31 cellular contexts compared by ENCODE assay signal in the genomic region with DNA sequence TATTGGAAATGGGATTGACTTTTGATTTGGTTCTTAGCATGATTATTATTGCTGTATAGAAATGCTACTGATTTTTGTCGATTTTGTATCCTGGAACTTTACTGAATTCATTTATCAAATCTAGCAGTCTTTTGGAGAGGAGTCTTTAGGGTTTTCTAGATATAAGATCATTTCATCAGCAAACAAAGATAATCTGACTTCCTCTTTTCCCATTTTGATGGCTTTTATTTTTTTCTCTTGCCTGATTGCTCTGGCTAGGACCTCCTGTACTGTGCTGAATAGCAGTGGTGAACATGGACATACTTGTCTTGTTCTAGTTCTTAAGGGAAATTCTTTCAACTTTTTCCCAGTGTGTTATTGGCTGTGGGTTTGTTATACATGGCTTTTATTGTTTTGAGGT.
"Had no signal": no experiment of that assay in that cellular context is flagged by ENCODE, and none has a peak within 500 bp of the region (broad histone marks: within the 10 kb centered on the region; RNA-seq: fewer than 3 reads in every experiment).

No MANE protein-coding gene starts in this region.

- ATAC-seq: activated CD4-positive, alpha-beta T cell treated with anti-CD3 and anti-CD28 coated beads for 36 hours; activated T-cell treated with anti-CD3 and anti-CD28 coated beads, Interleukin-2, amount 50 U/mL, for 4 hours; activated T-helper 17 cell treated with anti-CD3 and anti-CD28 coated beads, Interleukin-2, amount 50 U/mL, for 72 hours; gastroesophageal sphincter; heart right ventricle; T-helper 17 cell had no signal

- H3K27ac ChIP-seq: breast epithelium, cardiac muscle cell, colonic mucosa, epithelial cell of prostate, esophagus squamous epithelium, gastroesophageal sphincter, heart right ventricle, hepatocyte had no signal

- H3K36me3 ChIP-seq: breast epithelium, cardiac muscle cell, colonic mucosa, esophagus squamous epithelium, gastroesophageal sphincter, heart right ventricle had no signal

- H3K4me1 Mint-ChIP-seq: activated CD4-positive, alpha-beta memory T cell treated with anti-CD3 and anti-CD28 coated beads, Interleukin-2, amount 10 ng/mL, durations not matched to agents 7 days and 5 days; activated CD4-positive, alpha-beta T cell treated with anti-CD3 and anti-CD28 coated beads for 36 hours; activated CD4-positive, alpha-beta T cell treated with anti-CD3 and anti-CD28 coated beads, Interleukin-2, amount 10 ng/mL, durations not matched to agents 24 days and 14 days; activated T-helper 17 cell treated with anti-CD3 and anti-CD28 coated beads, Interleukin-2, amount 50 U/mL, for 72 hours; brain; T-helper 17 cell had no signal

- DNase-seq: activated CD4-positive, alpha-beta memory T cell treated with anti-CD3 and anti-CD28 coated beads, Interleukin-2, amount 10 ng/mL, durations not matched to agents 7 days and 5 days; activated CD4-positive, alpha-beta T cell treated with anti-CD3 and anti-CD28 coated beads for 36 hours; activated CD4-positive, alpha-beta T cell treated with anti-CD3 and anti-CD28 coated beads, Interleukin-2, amount 10 ng/mL, durations not matched to agents 24 days and 14 days; activated CD4-positive, CD25-positive, alpha-beta regulatory T cell; activated CD4-positive, CD25-positive, alpha-beta regulatory T cell treated with anti-CD3 and anti-CD28 coated beads, Interleukin-2, amount 50 U/mL, for 72 hours; activated effector memory CD4-positive, alpha-beta T cell treated with Interleukin-2 at 50 U/mL for 16 hours; activated gamma-delta T cell treated with Interleukin-2 at 50 U/mL for 16 hours; activated naive CD4-positive, alpha-beta T cell treated with anti-CD3 and anti-CD28 coated beads, Interleukin-2, amount 50 U/mL, for 16 hours; activated naive CD4-positive, alpha-beta T cell treated with Interleukin-2 at 50 U/mL for 16 hours; activated T-cell treated with anti-CD3 and anti-CD28 coated beads, Interleukin-2, amount 50 U/mL, for 4 hours; amniotic stem cell; aorta; central memory CD4-positive, alpha-beta T cell; cerebellar nuclear complex; colonic mucosa; effector CD8-positive, alpha-beta T cell; esophagus squamous epithelium; heart right ventricle; T-helper 17 cell; T1000 had no signal

- H2AFZ ChIP-seq: hepatocyte had no signal

- H3K27me3 ChIP-seq: breast epithelium, cardiac muscle cell, colonic mucosa, esophagus squamous epithelium, gastroesophageal sphincter, heart right ventricle, hepatocyte had no signal

- H3K79me2 ChIP-seq: hepatocyte had no signal

- H3K9me3 ChIP-seq: colonic mucosa had no signal

- H3K4me1 ChIP-seq: breast epithelium, colonic mucosa, esophagus squamous epithelium, gastroesophageal sphincter, heart right ventricle had no signal

- H3K4me3 ChIP-seq: breast epithelium, cardiac muscle cell, colonic mucosa, esophagus squamous epithelium, gastroesophageal sphincter, heart right ventricle, hepatocyte had no signal

- H3K4me3 Mint-ChIP-seq: activated CD4-positive, alpha-beta memory T cell treated with anti-CD3 and anti-CD28 coated beads, Interleukin-2, amount 10 ng/mL, durations not matched to agents 7 days and 5 days; activated CD4-positive, alpha-beta T cell treated with anti-CD3 and anti-CD28 coated beads for 36 hours; activated CD4-positive, alpha-beta T cell treated with anti-CD3 and anti-CD28 coated beads, Interleukin-2, amount 10 ng/mL, durations not matched to agents 24 days and 14 days; activated naive CD8-positive, alpha-beta T cell; activated T-cell treated with anti-CD3 and anti-CD28 coated beads, Interleukin-2, amount 50 U/mL, for 4 hours; activated T-helper 17 cell treated with anti-CD3 and anti-CD28 coated beads, Interleukin-2, amount 50 U/mL, for 72 hours; brain; T-helper 17 cell; T-helper 2 cell treated with Interferon-gamma antibody and Interleukin-4, amounts not matched to agents 5 μg/mL and 100 μg/mL, for 36 hours had no signal

- FAIRE-seq: endometrium, endothelial cell of umbilical vein had no signal

- H3K4me2 ChIP-seq: hepatocyte had no signal

- H3K27ac Mint-ChIP-seq: activated CD4-positive, alpha-beta memory T cell treated with anti-CD3 and anti-CD28 coated beads, Interleukin-2, amount 10 ng/mL, durations not matched to agents 7 days and 5 days; activated CD4-positive, alpha-beta T cell treated with anti-CD3 and anti-CD28 coated beads for 36 hours; activated CD4-positive, alpha-beta T cell treated with anti-CD3 and anti-CD28 coated beads, Interleukin-2, amount 10 ng/mL, durations not matched to agents 24 days and 14 days; activated naive CD8-positive, alpha-beta T cell; activated T-helper 17 cell treated with anti-CD3 and anti-CD28 coated beads, Interleukin-2, amount 50 U/mL, for 72 hours; brain; T-helper 17 cell; T-helper 2 cell treated with Interferon-gamma antibody and Interleukin-4, amounts not matched to agents 5 μg/mL and 100 μg/mL, for 36 hours had no signal

- H3K27me3 Mint-ChIP-seq: activated T-helper 17 cell treated with anti-CD3 and anti-CD28 coated beads, Interleukin-2, amount 50 U/mL, for 72 hours; T-helper 17 cell had no signal
